Comparison of ENCODE assay signal across 24 cellular contexts in the genomic region with DNA sequence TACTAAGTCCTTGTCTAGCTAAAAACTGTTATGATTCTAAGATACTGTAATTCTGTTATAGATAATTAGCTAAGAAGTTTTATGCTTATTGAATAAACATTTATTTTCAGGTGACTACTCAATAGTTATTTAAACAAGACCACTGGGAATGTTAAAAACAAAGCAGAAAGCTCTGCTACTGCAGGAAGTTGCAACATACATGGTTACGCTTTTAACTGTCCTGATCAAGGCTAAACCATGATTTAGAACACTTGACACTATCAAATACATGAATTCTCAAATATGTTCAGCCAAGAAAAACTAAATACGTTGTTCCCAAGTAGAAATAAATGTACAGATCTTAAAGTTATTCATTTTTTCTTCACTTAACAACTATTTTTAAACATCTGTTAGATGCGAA.
"Had no signal": no experiment of that assay in that cellular context is flagged by ENCODE, and none has a peak within 500 bp of the region (broad histone marks: within the 10 kb centered on the region; RNA-seq: fewer than 3 reads in every experiment).

No MANE protein-coding gene starts in this region.

- H3K4me1 ChIP-seq: esophagus muscularis mucosa, foreskin keratinocyte, gastroesophageal sphincter, heart left ventricle, left lung, lower lobe of right lung had no signal

- ATAC-seq: foreskin keratinocyte; gastroesophageal sphincter; heart left ventricle; left cardiac atrium; left lung; left ventricle myocardium superior; lower lobe of right lung; mucosa of descending colon; naive thymus-derived CD8-positive, alpha-beta T cell had no signal

- H3K4me3 ChIP-seq: coronary artery, dorsolateral prefrontal cortex, esophagus muscularis mucosa, gastroesophageal sphincter, heart left ventricle, hepatocyte, left lung, lower lobe of right lung, mucosa of descending colon had no signal

- H3K27me3 ChIP-seq: dorsolateral prefrontal cortex, esophagus muscularis mucosa, foreskin keratinocyte, gastroesophageal sphincter, heart left ventricle, hepatocyte, left lung had no signal

- H3K9me3 ChIP-seq: esophagus muscularis mucosa, gastroesophageal sphincter, left lung, mucosa of descending colon had no signal

- H3K36me3 ChIP-seq: esophagus muscularis mucosa, gastroesophageal sphincter, heart left ventricle, left lung, lower lobe of right lung had no signal

- FAIRE-seq: colon, endothelial cell of umbilical vein, frontal cortex, keratinocyte had no signal

- H3K27ac ChIP-seq: coronary artery, dorsolateral prefrontal cortex, esophagus muscularis mucosa, foreskin keratinocyte, gastroesophageal sphincter, heart left ventricle, hepatocyte, left lung, lower lobe of right lung had no signal

- H2AFZ ChIP-seq: hepatocyte had no signal

- H3K79me2 ChIP-seq: hepatocyte had no signal

- H3K4me2 ChIP-seq: hepatocyte had no signal

- DNase-seq: dermis blood vessel endothelial cell; dorsolateral prefrontal cortex; effector CD4-positive, alpha-beta T cell; effector memory CD4-positive, alpha-beta T cell; foreskin keratinocyte; heart left ventricle; hypothalamus; immature natural killer cell; left cardiac atrium; left lung; left ventricle myocardium superior; lower lobe of right lung; mesenchymal stem cell; mucosa of descending colon; naive B cell; naive thymus-derived CD8-positive, alpha-beta T cell had no signal
